In the genomic region with DNA sequence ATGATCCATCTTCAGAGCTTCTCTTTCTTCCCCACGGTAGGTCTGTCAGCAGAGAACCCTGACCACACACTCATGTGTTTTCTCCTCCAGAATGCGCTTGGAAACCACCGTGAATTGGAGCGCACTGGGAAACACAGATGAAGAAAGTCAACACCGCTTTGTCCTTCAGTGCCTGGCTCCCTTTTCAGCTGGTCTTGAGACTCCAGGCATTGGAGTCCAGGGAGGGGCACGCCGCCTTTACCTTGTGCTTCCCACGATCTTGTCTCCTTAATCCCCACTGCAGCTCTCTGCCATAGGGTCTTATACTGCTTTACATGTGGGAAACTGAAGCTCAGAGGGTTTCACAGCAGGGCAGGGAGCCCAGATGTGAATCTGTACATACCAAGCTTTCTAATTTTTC, we compare ENCODE assay signal across 27 cellular contexts. TPM values are rescaled to one million over a fixed set of nuclear protein-coding genes. Genes with fewer than 3 reads are reported as not detected.
"Had no signal": no experiment of that assay in that cellular context is flagged by ENCODE, and none has a peak within 500 bp of the region (broad histone marks: within the 10 kb centered on the region; RNA-seq: fewer than 3 reads in every experiment).

No MANE protein-coding gene starts in this region.

- ATAC-seq: body of pancreas, natural killer cell had no signal

- H3K4me1 Mint-ChIP-seq: natural killer cell had no signal

- H3K27me3 ChIP-seq: adrenal gland, body of pancreas, tibial nerve had no signal

- H3K36me3 ChIP-seq: adrenal gland, left ventricle myocardium inferior, sigmoid colon, tibial nerve had no signal

- H3K9me3 ChIP-seq: adrenal gland, body of pancreas, left ventricle myocardium inferior, sigmoid colon had no signal

- H3K4me3 ChIP-seq: body of pancreas, left ventricle myocardium inferior, lung had no signal

- H3K27ac Mint-ChIP-seq: activated naive CD8-positive, alpha-beta T cell treated with anti-CD3 and anti-CD28 coated beads for 36 hours; natural killer cell; progenitor cell of endocrine pancreas had no signal

- H3K36me3 Mint-ChIP-seq: activated CD4-positive, alpha-beta memory T cell treated with anti-CD3 and anti-CD28 coated beads for 36 hours; activated naive CD8-positive, alpha-beta T cell treated with anti-CD3 and anti-CD28 coated beads for 36 hours; natural killer cell had no signal

- H3K9me3 Mint-ChIP-seq: activated CD4-positive, alpha-beta memory T cell treated with anti-CD3 and anti-CD28 coated beads for 36 hours; activated CD4-positive, alpha-beta T cell treated with anti-CD3 and anti-CD28 coated beads, Interleukin-2, amount 10 ng/mL, durations not matched to agents 24 days and 14 days; activated naive CD8-positive, alpha-beta T cell treated with anti-CD3 and anti-CD28 coated beads for 36 hours; natural killer cell; stimulated activated naive B cell treated with anti-CD40 and anti-IgM and Interleukin-4, amounts not matched to agents 10 μg/mL and 1 μg/mL and 100 μg/mL, for 72 hours; T-helper 1 cell treated with Interleukin-12 subunit alpha and Interleukin-12 subunit beta and Interleukin-4 antibody, amounts not matched to agents 30 μg/mL and 1 μg/mL, for 36 hours had no signal

- DNase-seq: activated CD4-positive, alpha-beta T cell treated with anti-CD3 and anti-CD28 coated beads, Interleukin-2, amount 10 ng/mL, durations not matched to agents 24 days and 14 days; activated CD4-positive, CD25-positive, alpha-beta regulatory T cell treated with anti-CD3 and anti-CD28 coated beads, Interleukin-2, amount 50 U/mL, for 72 hours; activated CD8-positive, alpha-beta memory T cell treated with anti-CD3 and anti-CD28 coated beads, Interleukin-2, amount 50 U/mL, for 4 hours; activated effector memory CD4-positive, alpha-beta T cell treated with Interleukin-2 at 50 U/mL for 16 hours; activated naive CD4-positive, alpha-beta T cell treated with Interleukin-2 at 50 U/mL for 16 hours; activated naive CD8-positive, alpha-beta T cell treated with anti-CD3 and anti-CD28 coated beads for 36 hours; effector CD8-positive, alpha-beta T cell; left ventricle myocardium inferior; mesendoderm; natural killer cell; sigmoid colon; small intestine; stimulated activated CD4-positive, alpha-beta T cell treated with anti-CD3 and anti-CD28 coated beads, Interleukin-4, amount 100 ng/mL, for 24 hours; SW 1271; T1000 had no signal

- H3K27ac ChIP-seq: adrenal gland, left ventricle myocardium inferior, sigmoid colon, tibial nerve had no signal

- H3K27me3 Mint-ChIP-seq: activated CD4-positive, alpha-beta T cell treated with anti-CD3 and anti-CD28 coated beads, Interleukin-2, amount 10 ng/mL, durations not matched to agents 24 days and 14 days; progenitor cell of endocrine pancreas had no signal

- H3K4me1 ChIP-seq: adrenal gland, left ventricle myocardium inferior, tibial nerve had no signal

RNA-seq across cellular contexts. Expression of a gene that starts 1.1 kb away (rescaled TPM):
- total RNA-seq: dermis microvascular lymphatic vessel endothelial cell, mononuclear cell, osteoblast, progenitor cell of endocrine pancreas, temporal lobe had no signal
